Comparison of ENCODE assay signal across 35 cellular contexts in genomic region chr11:69365567-69365966, GRCh38.
"Had no signal": no experiment of that assay in that cellular context is flagged by ENCODE, and none has a peak within 500 bp of the region (broad histone marks: within the 10 kb centered on the region; RNA-seq: fewer than 3 reads in every experiment).

No MANE protein-coding gene starts in this region.

- H3K27ac ChIP-seq: gastroesophageal sphincter, neutrophil, ovary, prostate gland, sigmoid colon, suprapubic skin, tibial nerve, uterus, VCaP had no signal

- H3K36me3 ChIP-seq: gastroesophageal sphincter, neutrophil, ovary, prostate gland, sigmoid colon, suprapubic skin, tibial nerve, uterus had no signal

- H3K4me3 Mint-ChIP-seq: activated CD4-positive, alpha-beta T cell treated with anti-CD3 and anti-CD28 coated beads, Interleukin-2, amount 10 ng/mL, durations not matched to agents 24 days and 14 days; activated CD8-positive, alpha-beta T cell treated with anti-CD3 and anti-CD28 coated beads for 36 hours; activated naive CD4-positive, alpha-beta T cell treated with anti-CD3 and anti-CD28 coated beads for 36 hours; activated naive CD8-positive, alpha-beta T cell treated with anti-CD3 and anti-CD28 coated beads, Interleukin-2, amount 10 ng/mL, durations not matched to agents 7 days and 5 days; dendritic cell treated with granulocyte-macrophage colony-stimulating factor and Interleukin-4, amounts not matched to agents 40 ng/mL and 50 ng/mL, for 4 days; mesothelial cell of epicardium; naive B cell; nephron progenitor cell; stimulated activated naive B cell treated with anti-CD40 and anti-IgM and Interleukin-4, amounts not matched to agents 10 μg/mL and 1 μg/mL and 100 μg/mL, for 72 hours; T-helper 1 cell treated with Interleukin-12 subunit alpha and Interleukin-12 subunit beta and Interleukin-4 antibody, amounts not matched to agents 30 μg/mL and 1 μg/mL, for 36 hours had no signal

- H3K27me3 ChIP-seq: gastroesophageal sphincter, neutrophil, ovary, sigmoid colon, suprapubic skin, tibial nerve, uterus had no signal

- H3K9me3 Mint-ChIP-seq: activated CD8-positive, alpha-beta T cell treated with anti-CD3 and anti-CD28 coated beads for 36 hours; T-helper 1 cell treated with Interleukin-12 subunit alpha and Interleukin-12 subunit beta and Interleukin-4 antibody, amounts not matched to agents 30 μg/mL and 1 μg/mL, for 36 hours had no signal

- ATAC-seq: activated CD4-positive, CD25-positive, alpha-beta regulatory T cell treated with anti-CD3 and anti-CD28 coated beads, Interleukin-2, amount 50 U/mL, for 24 hours; activated CD8-positive, alpha-beta T cell treated with anti-CD3 and anti-CD28 coated beads for 36 hours; gastroesophageal sphincter; left cardiac atrium; stimulated activated naive B cell treated with anti-CD40 and anti-IgM and Interleukin-4, amounts not matched to agents 10 μg/mL and 1 μg/mL and 100 μg/mL, for 72 hours had no signal

- H3K4me1 Mint-ChIP-seq: activated CD4-positive, alpha-beta T cell treated with anti-CD3 and anti-CD28 coated beads, Interleukin-2, amount 10 ng/mL, durations not matched to agents 24 days and 14 days; activated naive CD8-positive, alpha-beta T cell treated with anti-CD3 and anti-CD28 coated beads, Interleukin-2, amount 10 ng/mL, durations not matched to agents 7 days and 5 days; mesothelial cell of epicardium; naive B cell; nephron progenitor cell had no signal

- H3K4me3 ChIP-seq: gastroesophageal sphincter, ovary, prostate gland, sigmoid colon, smooth muscle cell, suprapubic skin, tibial nerve, uterus had no signal

- H3K9me3 ChIP-seq: neutrophil, ovary, prostate gland, sigmoid colon, suprapubic skin, uterus had no signal

- H3K27ac Mint-ChIP-seq: activated CD4-positive, alpha-beta T cell treated with anti-CD3 and anti-CD28 coated beads, Interleukin-2, amount 10 ng/mL, durations not matched to agents 24 days and 14 days; activated CD8-positive, alpha-beta T cell treated with anti-CD3 and anti-CD28 coated beads for 36 hours; activated naive CD4-positive, alpha-beta T cell treated with anti-CD3 and anti-CD28 coated beads for 36 hours; activated naive CD8-positive, alpha-beta T cell treated with anti-CD3 and anti-CD28 coated beads, Interleukin-2, amount 10 ng/mL, durations not matched to agents 7 days and 5 days; dendritic cell treated with granulocyte-macrophage colony-stimulating factor and Interleukin-4, amounts not matched to agents 40 ng/mL and 50 ng/mL, for 4 days; mesothelial cell of epicardium; nephron progenitor cell; stimulated activated naive B cell treated with anti-CD40 and anti-IgM and Interleukin-4, amounts not matched to agents 10 μg/mL and 1 μg/mL and 100 μg/mL, for 72 hours; T-helper 1 cell treated with Interleukin-12 subunit alpha and Interleukin-12 subunit beta and Interleukin-4 antibody, amounts not matched to agents 30 μg/mL and 1 μg/mL, for 36 hours had no signal

- DNase-seq: activated CD4-positive, alpha-beta T cell treated with anti-CD3 and anti-CD28 coated beads, Interleukin-2, amount 10 ng/mL, durations not matched to agents 24 days and 14 days; activated CD8-positive, alpha-beta T cell treated with anti-CD3 and anti-CD28 coated beads for 36 hours; activated effector memory CD4-positive, alpha-beta T cell treated with Interleukin-2 at 50 U/mL for 16 hours; activated naive CD4-positive, alpha-beta T cell treated with anti-CD3 and anti-CD28 coated beads for 36 hours; activated naive CD8-positive, alpha-beta T cell treated with anti-CD3 and anti-CD28 coated beads, Interleukin-2, amount 10 ng/mL, durations not matched to agents 7 days and 5 days; activated T-cell treated with anti-CD3 and anti-CD28 coated beads for 4 hours; amniotic stem cell; caudate nucleus; effector CD4-positive, alpha-beta T cell; erythroblast; hippocampal formation; left cardiac atrium; mammary epithelial cell; naive B cell; nephron progenitor cell; ovary; retina; sigmoid colon; stimulated activated CD4-positive, alpha-beta T cell treated with anti-CD3 and anti-CD28 coated beads, Interleukin-1b, Interleukin-23, amount 100 ng/mL, for 48 hours; stimulated activated CD4-positive, alpha-beta T cell treated with anti-CD3 and anti-CD28 coated beads, Interleukin-4, amount 100 ng/mL, for 4 hours; stimulated activated naive B cell treated with anti-CD40 and anti-IgM and Interleukin-4, amounts not matched to agents 10 μg/mL and 1 μg/mL and 100 μg/mL, for 72 hours; SW 1271; T-helper 9 cell; uterus had no signal

- H3K4me1 ChIP-seq: gastroesophageal sphincter, prostate gland, sigmoid colon, suprapubic skin, tibial nerve, uterus had no signal

- H3K27me3 Mint-ChIP-seq: activated CD8-positive, alpha-beta T cell treated with anti-CD3 and anti-CD28 coated beads for 36 hours; naive B cell had no signal
